Comparison of ENCODE assay signal across 9 cellular contexts in the genomic region with DNA sequence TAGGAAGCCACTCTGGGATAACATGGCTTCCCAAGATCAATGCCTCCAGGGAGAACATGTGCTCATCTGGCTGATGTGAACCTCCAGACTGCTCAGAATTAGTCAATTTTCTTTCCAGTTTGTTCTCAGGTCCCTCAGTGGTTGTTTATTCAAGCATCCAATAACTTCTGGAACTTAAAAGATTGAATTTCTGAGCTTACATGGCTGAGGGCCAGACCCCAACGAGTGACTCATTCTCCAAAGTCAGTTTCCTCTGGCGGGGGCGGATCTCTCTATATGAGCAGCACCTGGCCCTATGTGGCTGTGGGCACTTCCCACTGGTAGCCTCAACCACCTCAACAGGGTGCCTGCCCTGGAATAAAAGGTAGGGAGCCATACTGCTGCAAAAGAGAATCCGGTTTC. TPM values are rescaled to one million over a fixed set of nuclear protein-coding genes. Genes with fewer than 3 reads are reported as not detected.
DNase-seq lines count a peak whose midpoint lies in the region; ATAC-seq and TF ChIP-seq lines count a peak whose summit lies in the region.
"Had no signal": no experiment of that assay in that cellular context is flagged by ENCODE, and none has a peak within 500 bp of the region (broad histone marks: within the 10 kb centered on the region; RNA-seq: fewer than 3 reads in every experiment).

No MANE protein-coding gene starts in this region.

- H3K4me3 ChIP-seq in fibroblast of villous mesenchyme (ENCODE audit: low read depth, low read length) (no peak overlapping the region), vagina (no peak overlapping the region)

- H3K27ac ChIP-seq in vagina = no peak overlapping the region

- DNase-seq in NCI-H2171 treated with DMSO at 0.1 percent for 48 hours (lab: John Stamatoyannopoulos, UW) (peak; percentile 16), NCI-H2171 (lab: John Stamatoyannopoulos, UW) (no peak), fibroblast of villous mesenchyme (ENCODE audit: low read depth) (peak; percentile 55), vagina (ENCODE audit: extremely low spot score in 2 of 2) (no peak), amniotic stem cell (lab: John Stamatoyannopoulos, UW) (no peak)
- peak; percentile 63 to 77 for DNase-seq in activated CD4-positive, alpha-beta T cell treated with anti-CD3 and anti-CD28 coated beads, Interleukin-2, amount 50 U/mL, for 48 hours
- peak; percentile 9 for DNase-seq in stimulated activated CD8-positive, alpha-beta memory T cell treated with anti-CD3 and anti-CD28 coated beads, Interleukin-7, amount 100 ng/mL, for 24 hours (ENCODE audit: low read depth)

- TF ChIP-seq POLR2A in vagina (IDR thresholded peaks at IDR 0.05) = no peak

- H3K27me3 ChIP-seq in vagina = no peaks in the 10 kb centered on the region

- no peaks in the 10 kb centered on the region for H3K4me1 ChIP-seq in vagina

- intact Hi-C loops in vagina (cut with DNase I) = no loop called here

- no peaks in the 10 kb centered on the region for H3K36me3 ChIP-seq in vagina

- no peaks in the 10 kb centered on the region for H3K9me3 ChIP-seq in vagina

- no peak for TF ChIP-seq CTCF in fibroblast of villous mesenchyme (IDR thresholded peaks at IDR 0.05; ENCODE audit: insufficient read depth, low read depth, low read length)
- TF ChIP-seq CTCF in vagina (IDR thresholded peaks at IDR 0.05) = no peak

- ATAC-seq in GM21528 (IDR thresholded peaks at IDR 0.05; ENCODE audit: low FRiP score, unreplicated experiment) = no peak

RNA-seq across cellular contexts. Expression of a gene that starts 34.0 kb away (rescaled TPM):
- not detected in 2 replicates for total RNA-seq in fibroblast of villous mesenchyme
- not detected for total RNA-seq in vagina
- total RNA-seq: mononuclear cell had no signal

Comparison
In these comparisons a context has a peak if more than half of its experiments do, and no peak if none do; other contexts are left out.
1. DNase-seq: peak in NCI-H2171 treated with DMSO at 0.1 percent for 48 hours (single experiment), activated CD4-positive, alpha-beta T cell treated with anti-CD3 and anti-CD28 coated beads, Interleukin-2, amount 50 U/mL, for 48 hours (2 of 2), fibroblast of villous mesenchyme (single experiment) and stimulated activated CD8-positive, alpha-beta memory T cell treated with anti-CD3 and anti-CD28 coated beads, Interleukin-7, amount 100 ng/mL, for 24 hours (single experiment); none in NCI-H2171 (single experiment), vagina (0 of 2) and amniotic stem cell (single experiment).